Comparison of ENCODE assay signal across 8 cellular contexts in the genomic region with DNA sequence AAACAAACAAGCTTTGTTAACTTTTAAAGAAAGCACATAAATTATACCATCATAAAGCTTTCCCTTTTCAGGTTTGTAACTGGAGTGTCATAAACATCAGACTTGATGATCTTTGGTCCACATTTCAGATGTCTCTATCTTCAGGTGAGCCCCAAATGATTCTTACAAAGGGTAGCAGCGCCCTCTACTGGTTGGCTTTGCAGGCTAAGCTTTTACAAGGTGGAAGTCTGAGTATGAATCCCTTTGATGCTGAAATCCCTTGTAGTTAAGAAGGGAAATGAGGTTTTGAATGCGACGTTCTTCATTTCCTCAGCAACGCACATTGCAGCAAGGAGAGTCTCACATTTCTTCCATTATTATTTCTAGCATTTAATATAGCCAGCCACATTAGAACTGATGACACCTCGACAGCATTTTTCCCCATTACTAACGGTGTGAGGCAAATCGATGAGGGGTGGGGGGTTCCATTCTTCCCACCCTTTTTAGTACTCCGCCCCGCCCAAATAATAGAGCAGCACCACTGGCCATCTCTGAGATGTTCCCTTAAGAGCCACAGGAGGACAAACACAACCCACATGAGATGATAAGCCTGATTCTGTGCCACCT.
DNase-seq lines count a peak whose midpoint lies in the region; ATAC-seq and TF ChIP-seq lines count a peak whose summit lies in the region.

No MANE protein-coding gene starts in this region.

- no peaks in the 10 kb centered on the region for H3K36me3 ChIP-seq in breast epithelium

- DNase-seq in AG08396 (ENCODE audit: low spot score) (peak; percentile 49), NCI-H2107 (lab: John Stamatoyannopoulos, UW) (peak; percentile 33), UCSD-AML1 (lab: John Stamatoyannopoulos, UW; ENCODE audit: unreplicated experiment) (peak; percentile 47), breast epithelium (ENCODE audit: low spot score in 2 of 2) (peak; percentile 37 to 59), kidney tubule cell (ENCODE audit: low spot score) (peak; percentile 72)
- peak; percentile 23 to 48 for DNase-seq in stimulated activated CD4-positive, alpha-beta T cell treated with anti-CD3 and anti-CD28 coated beads, Interleukin-4, amount 100 ng/mL, for 4 hours

- H3K4me3 ChIP-seq in breast epithelium = no peak overlapping the region

- no peaks in the 10 kb centered on the region for H3K4me1 ChIP-seq in breast epithelium

- TF ChIP-seq CTCF in breast epithelium (IDR thresholded peaks at IDR 0.05) = peak; percentile 34 to 76 (median 54)

- no peak overlapping the region for H3K27ac ChIP-seq in breast epithelium

- peak; percentile 70 for ATAC-seq in GM18519 (IDR thresholded peaks at IDR 0.05; ENCODE audit: low FRiP score, unreplicated experiment)
- peak; percentile 76 for ATAC-seq in HG03066 (IDR thresholded peaks at IDR 0.05; ENCODE audit: low read depth, unreplicated experiment)

- H3K9me3 ChIP-seq in breast epithelium = peaks cover 0 to under 1% of the 10 kb centered on the region in 2 donors

- H3K27me3 ChIP-seq in breast epithelium = peaks cover 0 to 3% of the 10 kb centered on the region in 2 donors

- TF ChIP-seq POLR2A in breast epithelium (IDR thresholded peaks at IDR 0.05) = no peak

- intact Hi-C loops in breast epithelium (cut with DNase I; ENCODE audit: low total_unique reads) = no loop called here
